ENCODE assay signal across 23 cellular contexts in genomic region chr11:69308936-69309799, GRCh38. TPM values are rescaled to one million over a fixed set of nuclear protein-coding genes. Genes with fewer than 3 reads are reported as not detected.
DNase-seq lines count a peak whose midpoint lies in the region; ATAC-seq and TF ChIP-seq lines count a peak whose summit lies in the region.
"Had no signal": no experiment of that assay in that cellular context is flagged by ENCODE, and none has a peak within 500 bp of the region (broad histone marks: within the 10 kb centered on the region; RNA-seq: fewer than 3 reads in every experiment).

No MANE protein-coding gene starts in this region.

- no peak for TF ChIP-seq CTCF in PC-9 (conservative IDR thresholded peaks at IDR 0.05)
- TF ChIP-seq CTCF in suprapubic skin (IDR thresholded peaks at IDR 0.05): no peak

- H3K36me3 ChIP-seq in PC-9 (ENCODE audit: low read depth) (peaks cover 78% of the 10 kb centered on the region), suprapubic skin (no peaks in the 10 kb centered on the region)
- H3K36me3 ChIP-seq: cardiac muscle cell, heart left ventricle had no signal

- TF ChIP-seq POLR2A in suprapubic skin (IDR thresholded peaks at IDR 0.05): no peak

- intact Hi-C loops in cardiac septum (cut with DNase I) (no loop called here), left cardiac atrium (cut with DNase I) (loop anchor here (10.0 kb wide), 2 partner anchors 126 to 226 kb away; no protein-coding TSS in a partner anchor), PC-9 (cut with micrococcal nuclease; ENCODE audit: unreplicated experiment) (no loop called here)

- H3K9me3 ChIP-seq in PC-9 (ENCODE audit: insufficient read depth, low read depth) (no peaks in the 10 kb centered on the region), suprapubic skin (no peaks in the 10 kb centered on the region)
- H3K9me3 ChIP-seq: heart left ventricle had no signal

- H2AFZ ChIP-seq in PC-9: no peak overlapping the region

- H3K27ac ChIP-seq in PC-9 (peak overlapping the region; percentile 14; the same call in 1 of the 2 replicates), suprapubic skin (no peak overlapping the region)
- H3K27ac ChIP-seq: cardiac muscle cell, heart left ventricle had no signal

- TF ChIP-seq EP300 in suprapubic skin (IDR thresholded peaks at IDR 0.05): no peak

- CTCF ChIA-PET in PC-9 (lab: Charles Lee): interaction anchor here (0.7 kb wide), 1 partner anchor 361 kb away, joined by 4 read pairs; no protein-coding TSS in a partner anchor

- H3K4me1 ChIP-seq in PC-9 (replicated peaks; ENCODE audit: insufficient read depth) (peaks cover 23% of the 10 kb centered on the region; the same call in 1 of the 2 replicates), suprapubic skin (peaks cover 7% of the 10 kb centered on the region)

- no peaks in the 10 kb centered on the region for H3K9me2 ChIP-seq in PC-9 (ENCODE audit: insufficient read depth)

- H3F3A ChIP-seq in PC-9 (ENCODE audit: insufficient read depth, low read depth): peaks cover 88% of the 10 kb centered on the region

- H3K4me2 ChIP-seq in PC-9: no peak overlapping the region

- POLR2A ChIA-PET in PC-9 (lab: Charles Lee; ENCODE audit: unreplicated experiment): interaction anchor here (0.6 kb wide), 1 partner anchor 11 kb away, joined by 3 read pairs; no protein-coding TSS in a partner anchor

- BruUV-seq in PC-9 (replicated peaks; lab: Mats Ljungman, UMichigan): no TSS peak

- DNase-seq in cardiac septum (ENCODE audit: low spot score): peak; percentile 50
- DNase-seq in left cardiac atrium: no peak
- DNase-seq in PC-9: no peak
- DNase-seq in mesenteric fat pad (ENCODE audit: low spot score): peak; percentile 76
- peak; percentile 55 to 61 for DNase-seq in suprapubic skin (ENCODE audit: low spot score in 2 of 2)
- no peak for DNase-seq in T1000 (lab: John Stamatoyannopoulos, UW)
- DNase-seq: activated CD4-positive, alpha-beta T cell treated with anti-CD3 and anti-CD28 coated beads, Interleukin-2, amount 50 U/mL, for 1 hour; activated naive CD4-positive, alpha-beta T cell treated with Interleukin-2 at 50 U/mL for 16 hours; anterior cingulate cortex; CD8-positive, alpha-beta T cell; GDM1; heart left ventricle; KBM-7; left colon; mesendoderm; NCI-H1694; NCI-H2171 treated with DMSO at 0.1 percent for 48 hours; NCI-H526 had no signal

- ATAC-seq in left cardiac atrium (no peak), GM19351 (IDR thresholded peaks at IDR 0.05; ENCODE audit: unreplicated experiment) (no peak), GM21723 (IDR thresholded peaks at IDR 0.05; ENCODE audit: unreplicated experiment) (no peak)
- ATAC-seq: CD8-positive, alpha-beta T cell; HCT116 had no signal

- H3K27me3 ChIP-seq in PC-9 (ENCODE audit: insufficient read depth, low read depth) (no peaks in the 10 kb centered on the region), suprapubic skin (no peaks in the 10 kb centered on the region)
- H3K27me3 ChIP-seq: cardiac muscle cell, heart left ventricle had no signal

- peaks cover 79% of the 10 kb centered on the region for H4K20me1 ChIP-seq in PC-9 (ENCODE audit: insufficient read depth)

- H3K4me3 ChIP-seq in PC-9: no peak overlapping the region
- H3K4me3 ChIP-seq in suprapubic skin: no peak overlapping the region
- H3K4me3 ChIP-seq: cardiac muscle cell, heart left ventricle had no signal

- peaks cover 100% of the 10 kb centered on the region for H3K79me2 ChIP-seq in PC-9 (ENCODE audit: low read depth)

- WGBS in suprapubic skin: 94% methylated on average over 13 of the region's 14 CpGs

RNA-seq across cellular contexts. Expression of gene MYEOV, which starts 15.2 kb away (rescaled TPM):
- total RNA-seq in cardiac septum: not detected
- 1 to 10 TPM in 1 of 2 donors, under 1 TPM in 1; 0.16 to 2.9 TPM for total RNA-seq in left cardiac atrium
- total RNA-seq in PC-9 (2021): 182 and 232 TPM in 2 replicates
- 31.4 TPM for total RNA-seq in mesenteric fat pad
- 10 to 100 TPM in 3 of 4 donors, 1 to 10 TPM in 1; 9.9 to 25.6 (median 15.8) TPM for total RNA-seq in suprapubic skin
- total RNA-seq: skeletal muscle tissue had no signal

Comparison
In these comparisons a context has a peak if more than half of its experiments do, and no peak if none do; other contexts are left out.
1. DNase-seq: peak in cardiac septum (single experiment), mesenteric fat pad (single experiment) and suprapubic skin (2 of 2); none in left cardiac atrium (single experiment), PC-9 (0 of 2) and T1000 (single experiment).
2. intact Hi-C loops: an anchor here in left cardiac atrium (10.0 kb wide); none called in cardiac septum and PC-9.